16 cellular contexts compared by ENCODE assay signal in the genomic region with DNA sequence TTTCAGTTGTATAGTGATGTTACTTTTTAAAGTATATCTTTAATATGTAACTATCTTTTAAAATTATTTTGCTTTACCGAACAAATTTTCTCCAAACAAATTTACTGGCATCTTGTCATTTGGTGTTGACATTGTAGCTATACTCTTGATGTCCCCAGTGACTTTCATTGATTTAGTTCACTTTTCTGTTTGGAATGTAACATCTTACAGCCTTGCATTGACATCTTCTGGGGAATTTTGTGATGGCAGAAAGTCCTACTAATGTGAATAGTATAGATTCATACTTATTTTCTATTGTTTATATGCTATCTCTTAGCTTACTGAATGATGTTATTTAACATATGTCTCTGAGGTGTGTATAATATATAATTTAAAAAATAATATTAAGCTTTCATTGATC.
A peak's percentile ranks its signal among the peaks of the same experiment; 100 is the strongest.
DNase-seq lines count a peak whose midpoint lies in the region; ATAC-seq, FAIRE-seq and TF ChIP-seq lines count a peak whose summit lies in the region.
"Had no signal": no experiment of that assay in that cellular context is flagged by ENCODE, and none has a peak within 500 bp of the region (broad histone marks: within the 10 kb centered on the region; RNA-seq: fewer than 3 reads in every experiment).

No MANE protein-coding gene starts in this region.

- H3K27ac ChIP-seq in hepatocyte: no peak overlapping the region
- H3K27ac ChIP-seq: PC-9 had no signal

- no peak overlapping the region for H3K4me2 ChIP-seq in hepatocyte
- H3K4me2 ChIP-seq: PC-9 had no signal

- no peak overlapping the region for H3K4me3 ChIP-seq in hepatocyte
- H3K4me3 ChIP-seq: HAP-1, PC-9 had no signal

- no peak for ATAC-seq in HG03354 (IDR thresholded peaks at IDR 0.05; ENCODE audit: poor library complexity, severe bottlenecking, unreplicated experiment)
- ATAC-seq: T-cell had no signal

- H2AFZ ChIP-seq in hepatocyte: no peak overlapping the region
- H2AFZ ChIP-seq: PC-9 had no signal

- H3K79me2 ChIP-seq in hepatocyte: no peaks in the 10 kb centered on the region

- no peaks in the 10 kb centered on the region for H3K9me2 ChIP-seq in hepatocyte (replicated peaks; ENCODE audit: insufficient read depth)

- TF ChIP-seq CTCF in hepatocyte (IDR thresholded peaks at IDR 0.05; ENCODE audit: poor library complexity): no peak

- FAIRE-seq in A204.1 (lab: Jason Lieb, UNC) (peak; percentile 23), islet of Langerhans (lab: Jason Lieb, UNC) (peak; percentile 55)

- no peaks in the 10 kb centered on the region for H3K4me1 ChIP-seq in hepatocyte (ENCODE audit: insufficient read depth)
- H3K4me1 ChIP-seq: HAP-1 had no signal

- H3K27me3 ChIP-seq in hepatocyte: no peaks in the 10 kb centered on the region

- H4K20me1 ChIP-seq in hepatocyte (ENCODE audit: insufficient read depth, poor library complexity, severe bottlenecking): no peaks in the 10 kb centered on the region

- 54% methylated on average over 1 of the region's 1 CpG for WGBS in hepatocyte (ENCODE audit: low lambda C conversion rate, missing lambda C conversion rate)

- no peaks in the 10 kb centered on the region for H3K9me3 ChIP-seq in hepatocyte (ENCODE audit: low read depth)
- H3K9me3 ChIP-seq: HAP-1 had no signal

- peak; percentile 13 for DNase-seq in COR-L47 (lab: John Stamatoyannopoulos, UW)
- DNase-seq in NCI-H748 (lab: John Stamatoyannopoulos, UW; ENCODE audit: unreplicated experiment): peak; percentile 20
- DNase-seq in hepatocyte (ENCODE audit: low spot score): no peak
- no peak for DNase-seq in RPMI8226
- DNase-seq: AML-193; CD4-positive, CD25-positive, alpha-beta regulatory T cell; DMS79; IMR-90; NCI-H1930; NCI-H510A treated with DMSO at 0.1 percent for 48 hours; PC-9; T-cell had no signal

- H3K36me3 ChIP-seq in hepatocyte (replicated peaks; ENCODE audit: insufficient read depth, low read depth): no peaks in the 10 kb centered on the region
- H3K36me3 ChIP-seq: HAP-1 had no signal

Comparison
In these comparisons a context has a peak if more than half of its experiments do, and no peak if none do; other contexts are left out.
1. DNase-seq: peak in COR-L47 (single experiment) and NCI-H748 (single experiment); none in hepatocyte (single experiment) and RPMI8226 (single experiment).